23 cellular contexts compared by ENCODE assay signal in genomic region chrX:139198936-139199335, GRCh38.
DNase-seq lines count a peak whose midpoint lies in the region; FAIRE-seq and TF ChIP-seq lines count a peak whose summit lies in the region.
"Had no signal": no experiment of that assay in that cellular context is flagged by ENCODE, and none has a peak within 500 bp of the region (broad histone marks: within the 10 kb centered on the region; RNA-seq: fewer than 3 reads in every experiment).

No MANE protein-coding gene starts in this region.

- peak overlapping the region; percentile 8 for H3K4me3 Mint-ChIP-seq in neural crest cell
- H3K4me3 Mint-ChIP-seq in activated naive CD4-positive, alpha-beta T cell treated with anti-CD3 and anti-CD28 coated beads, Interleukin-2, amount 10 ng/mL, durations not matched to agents 7 days and 5 days: no peak overlapping the region
- H3K4me3 Mint-ChIP-seq: CD4-positive, alpha-beta memory T cell; CD4-positive, CD25-positive, alpha-beta regulatory T cell had no signal

- peaks cover 66% of the 10 kb centered on the region for H3K4me1 Mint-ChIP-seq in neural crest cell
- no peaks in the 10 kb centered on the region for H3K4me1 Mint-ChIP-seq in activated naive CD4-positive, alpha-beta T cell treated with anti-CD3 and anti-CD28 coated beads, Interleukin-2, amount 10 ng/mL, durations not matched to agents 7 days and 5 days
- H3K4me1 Mint-ChIP-seq: CD4-positive, alpha-beta memory T cell had no signal

- no peak overlapping the region for H3K27ac Mint-ChIP-seq in neural crest cell (ENCODE audit: unreplicated experiment)
- no peak overlapping the region for H3K27ac Mint-ChIP-seq in activated naive CD4-positive, alpha-beta T cell treated with anti-CD3 and anti-CD28 coated beads, Interleukin-2, amount 10 ng/mL, durations not matched to agents 7 days and 5 days
- H3K27ac Mint-ChIP-seq: CD14-positive monocyte; CD4-positive, alpha-beta memory T cell; CD8-positive, alpha-beta memory T cell had no signal

- DNase-seq in neural crest cell (ENCODE audit: low read depth, low spot score) (no peak), H54 (ENCODE audit: insufficient read length, low spot score) (no peak), DMS 273 (lab: John Stamatoyannopoulos, UW; ENCODE audit: unreplicated experiment) (no peak), NCI-H1417 (lab: John Stamatoyannopoulos, UW) (no peak)
- no peak for DNase-seq in activated naive CD4-positive, alpha-beta T cell treated with anti-CD3 and anti-CD28 coated beads, Interleukin-2, amount 10 ng/mL, durations not matched to agents 7 days and 5 days
- DNase-seq: 8988T; ACHN; BE2C; C1 segment of cervical spinal cord; CD4-positive, alpha-beta memory T cell; CD4-positive, CD25-positive, alpha-beta regulatory T cell; CD8-positive, alpha-beta memory T cell; COR-L47; DMS79 treated with DMSO at 0.1 percent for 48 hours; GF-D8 had no signal

- no peak for TF ChIP-seq POLR2A in H54 (IDR thresholded peaks at IDR 0.05; ENCODE audit: low read depth, low read length)

- H3K27me3 Mint-ChIP-seq in neural crest cell (ENCODE audit: low read depth): peaks cover 12% of the 10 kb centered on the region
- H3K27me3 Mint-ChIP-seq in activated naive CD4-positive, alpha-beta T cell treated with anti-CD3 and anti-CD28 coated beads, Interleukin-2, amount 10 ng/mL, durations not matched to agents 7 days and 5 days: peaks cover 40% of the 10 kb centered on the region

- H3K9me3 Mint-ChIP-seq in neural crest cell: peaks cover 5% of the 10 kb centered on the region
- no peaks in the 10 kb centered on the region for H3K9me3 Mint-ChIP-seq in activated naive CD4-positive, alpha-beta T cell treated with anti-CD3 and anti-CD28 coated beads, Interleukin-2, amount 10 ng/mL, durations not matched to agents 7 days and 5 days
- H3K9me3 Mint-ChIP-seq: CD8-positive, alpha-beta memory T cell had no signal

- no peak for TF ChIP-seq CTCF in 22Rv1 (IDR thresholded peaks at IDR 0.05)
- no peak for TF ChIP-seq CTCF in VCaP (conservative IDR thresholded peaks at IDR 0.05)
- no peak for TF ChIP-seq CTCF in neural crest cell (conservative IDR thresholded peaks at IDR 0.05)

- peak; percentile 28 for FAIRE-seq in colon (lab: Jason Lieb, UNC)
- no peak for FAIRE-seq in H54 (lab: Jason Lieb, UNC)
- FAIRE-seq: A204.1, G401.6, GM12891 had no signal

- H3K27ac ChIP-seq in 22Rv1 (peak overlapping the region; percentile 92; the same call in 1 of the 2 replicates), VCaP (peak overlapping the region; percentile 89)
- H3K27ac ChIP-seq: BLaER1 had no signal

- CTCF ChIA-PET in activated naive CD4-positive, alpha-beta T cell treated with anti-CD3 and anti-CD28 coated beads, Interleukin-2, amount 10 ng/mL, durations not matched to agents 7 days and 5 days (lab: Charles Lee): no interaction called here

- H3K36me3 Mint-ChIP-seq in neural crest cell (ENCODE audit: low read depth): peaks cover 22% of the 10 kb centered on the region
- H3K36me3 Mint-ChIP-seq in activated naive CD4-positive, alpha-beta T cell treated with anti-CD3 and anti-CD28 coated beads, Interleukin-2, amount 10 ng/mL, durations not matched to agents 7 days and 5 days: no peaks in the 10 kb centered on the region
- H3K36me3 Mint-ChIP-seq: CD4-positive, alpha-beta memory T cell; CD4-positive, CD25-positive, alpha-beta regulatory T cell; CD8-positive, alpha-beta memory T cell had no signal
